Comparison of ENCODE assay signal across 21 cellular contexts in genomic region chr7:111363099-111363498, GRCh38.
DNase-seq lines count a peak whose midpoint lies in the region; ATAC-seq and TF ChIP-seq lines count a peak whose summit lies in the region.
"Had no signal": no experiment of that assay in that cellular context is flagged by ENCODE, and none has a peak within 500 bp of the region (broad histone marks: within the 10 kb centered on the region; RNA-seq: fewer than 3 reads in every experiment).

No MANE protein-coding gene starts in this region.

- ATAC-seq in thoracic aorta (ENCODE audit: insufficient number of reproducible peaks, low FRiP score, low read depth) (no peak), HG03442 (IDR thresholded peaks at IDR 0.05; ENCODE audit: unreplicated experiment) (no peak)
- ATAC-seq in CD4-positive, alpha-beta T cell (ENCODE audit: poor library complexity), result no peak

- TF ChIP-seq CTCF in mammary epithelial cell (conservative IDR thresholded peaks at IDR 0.05 in 1 of 2, IDR thresholded peaks at IDR 0.05 in 1 of 2; ENCODE audit: extremely low read depth in 1 of 2, insufficient read depth in 1 of 2, low read depth in 1 of 2, low read length in 2 of 2), result no peak
- TF ChIP-seq CTCF in MCF 10A (IDR thresholded peaks at IDR 0.05; ENCODE audit: unreplicated experiment), result no peak
- TF ChIP-seq CTCF in WI38 (IDR thresholded peaks at IDR 0.05; ENCODE audit: low read depth, low read length), result no peak
- no peak for TF ChIP-seq CTCF in fibroblast of the aortic adventitia (IDR thresholded peaks at IDR 0.05; ENCODE audit: insufficient read depth, low read length)
- no peak for TF ChIP-seq CTCF in thoracic aorta (IDR thresholded peaks at IDR 0.05)
- no peak for TF ChIP-seq CTCF in CD4-positive, alpha-beta T cell (IDR thresholded peaks at IDR 0.05)

- H3K9me3 ChIP-seq in mammary epithelial cell (replicated peaks; ENCODE audit: insufficient read depth, low read length) (no peaks in the 10 kb centered on the region), thoracic aorta (no peaks in the 10 kb centered on the region)
- no peaks in the 10 kb centered on the region for H3K9me3 ChIP-seq in CD4-positive, alpha-beta T cell (ENCODE audit: control insufficient read depth, low read length)
- H3K9me3 ChIP-seq: esophagus muscularis mucosa, prostate gland had no signal

- H3K27ac ChIP-seq in mammary epithelial cell (ENCODE audit: insufficient read depth, low read depth, low read length) (peak overlapping the region; percentile 65), thoracic aorta (no peak overlapping the region)
- H3K27ac ChIP-seq in CD4-positive, alpha-beta T cell (ENCODE audit: low read depth, low read length), result no peak overlapping the region
- H3K27ac ChIP-seq: 22Rv1, esophagus muscularis mucosa, hepatocyte, prostate gland had no signal

- H3K27me3 ChIP-seq in mammary epithelial cell (ENCODE audit: insufficient read depth, low read length) (no peaks in the 10 kb centered on the region), thoracic aorta (replicated peaks; ENCODE audit: insufficient read depth) (no peaks in the 10 kb centered on the region)
- H3K27me3 ChIP-seq in CD4-positive, alpha-beta T cell (ENCODE audit: control insufficient read depth, insufficient read depth, low read length), result no peaks in the 10 kb centered on the region
- H3K27me3 ChIP-seq: esophagus muscularis mucosa, hepatocyte had no signal

- CTCF ChIA-PET in mammary epithelial cell (lab: Charles Lee; ENCODE audit: low non-redundant PET) (no interaction called here), MCF 10A (lab: Yijun Ruan, JAX) (interaction anchor here (0.6 kb wide), 2 partner anchors 195 to 1506 kb away, joined by 3 read pairs; no protein-coding TSS in a partner anchor)
- CTCF ChIA-PET in CD4-positive, alpha-beta T cell (lab: Charles Lee), result no interaction called here

- no peak overlapping the region for H3K9ac ChIP-seq in mammary epithelial cell (ENCODE audit: insufficient read depth, low read length)

- H3K4me1 ChIP-seq in mammary epithelial cell (ENCODE audit: insufficient read depth, low read length), result peaks cover 28% of the 10 kb centered on the region
- peaks cover 10 to 30% of the 10 kb centered on the region in 2 donors for H3K4me1 ChIP-seq in thoracic aorta (ENCODE audit: control insufficient read depth in 1 of 2, low read depth in 2 of 2)
- H3K4me1 ChIP-seq: prostate gland had no signal

- no peaks in the 10 kb centered on the region for H3K36me3 Mint-ChIP-seq in MCF 10A (ENCODE audit: insufficient read depth, unreplicated experiment)
- H3K36me3 Mint-ChIP-seq in CD4-positive, alpha-beta T cell (ENCODE audit: low read depth), result no peaks in the 10 kb centered on the region

- BruUV-seq in mammary epithelial cell (replicated peaks; lab: Mats Ljungman, UMichigan), result no TSS peak
- BruUV-seq in MCF 10A (replicated peaks; lab: Mats Ljungman, UMichigan), result no TSS peak

- WGBS in mammary epithelial cell (ENCODE audit: low coverage, missing lambda C conversion rate), result 0% methylated on average over 1 of the region's 1 CpG

- H4K20me1 ChIP-seq in mammary epithelial cell (ENCODE audit: insufficient read depth, low read length), result no peaks in the 10 kb centered on the region

- H3K4me3 Mint-ChIP-seq in MCF 10A (ENCODE audit: unreplicated experiment), result no peak overlapping the region
- H3K4me3 Mint-ChIP-seq in CD4-positive, alpha-beta T cell, result no peak overlapping the region
- H3K4me3 Mint-ChIP-seq: activated T-helper 1 cell treated with anti-CD3 and anti-CD28 coated beads, Interleukin-12 subunit alpha, Interleukin-12 subunit beta, Interleukin-2, Interleukin-4 antibody, amounts not matched to agents 30 ng/mL and 10 ng/mL and 1 ng/mL, durations not matched to agents 14 hours and 24 hours and 36 hours; CD4-positive, alpha-beta memory T cell; nephron progenitor cell had no signal

- POLR2A ChIA-PET in MCF 10A (lab: Yijun Ruan, JAX), result interaction anchor here (1.7 kb wide), 1 partner anchor 199 kb away, joined by 6 read pairs; the partner anchor contains the start of gene IMMP2L
- POLR2A ChIA-PET in CD4-positive, alpha-beta T cell (lab: Charles Lee), result interaction anchor here (0.6 kb wide), 1 partner anchor 9 kb away, joined by 3 read pairs; no protein-coding TSS in a partner anchor

- in situ Hi-C loops in mammary epithelial cell (cut with MboI; ENCODE audit: low sequenced_read_pairs in 2 of 2), result no loop called here

- peak overlapping the region; percentile 72 for H3K4me2 ChIP-seq in mammary epithelial cell (ENCODE audit: insufficient read depth, low read depth, low read length)
- H3K4me2 ChIP-seq: hepatocyte had no signal

- H3K4me3 ChIP-seq in mammary epithelial cell (replicated peaks in 1 of 3; ENCODE audit: insufficient read depth in 1 of 3, low read depth in 2 of 3, low read length in 3 of 3) (no peak overlapping the region), WI38 (ENCODE audit: low read depth, low read length) (peak overlapping the region; percentile 5; the same call in 1 of the 2 replicates), fibroblast of the aortic adventitia (ENCODE audit: low read depth, low read length) (no peak overlapping the region), thoracic aorta (peak overlapping the region; percentile 15)
- H3K4me3 ChIP-seq: esophagus muscularis mucosa, hepatocyte, prostate gland had no signal

- H3K9me3 Mint-ChIP-seq in MCF 10A (ENCODE audit: unreplicated experiment), result no peaks in the 10 kb centered on the region
- H3K9me3 Mint-ChIP-seq in CD4-positive, alpha-beta T cell, result no peaks in the 10 kb centered on the region
- H3K9me3 Mint-ChIP-seq: activated T-helper 1 cell treated with anti-CD3 and anti-CD28 coated beads, Interleukin-12 subunit alpha, Interleukin-12 subunit beta, Interleukin-2, Interleukin-4 antibody, amounts not matched to agents 30 ng/mL and 10 ng/mL and 1 ng/mL, durations not matched to agents 14 hours and 24 hours and 36 hours; CD4-positive, alpha-beta memory T cell; nephron progenitor cell had no signal

- dilution Hi-C loops in mammary epithelial cell (cut with HindIII; ENCODE audit: low sequenced_read_pairs), result no loop called here

- no peak overlapping the region for H3K27ac Mint-ChIP-seq in MCF 10A (ENCODE audit: low read depth, unreplicated experiment)
- no peak overlapping the region for H3K27ac Mint-ChIP-seq in CD4-positive, alpha-beta T cell
- H3K27ac Mint-ChIP-seq: activated T-helper 1 cell treated with anti-CD3 and anti-CD28 coated beads, Interleukin-12 subunit alpha, Interleukin-12 subunit beta, Interleukin-2, Interleukin-4 antibody, amounts not matched to agents 30 ng/mL and 10 ng/mL and 1 ng/mL, durations not matched to agents 14 hours and 24 hours and 36 hours; CD4-positive, alpha-beta memory T cell; nephron progenitor cell had no signal

- no peaks in the 10 kb centered on the region for H3K27me3 Mint-ChIP-seq in MCF 10A (ENCODE audit: insufficient read depth, unreplicated experiment)
- no peaks in the 10 kb centered on the region for H3K27me3 Mint-ChIP-seq in CD4-positive, alpha-beta T cell
- H3K27me3 Mint-ChIP-seq: CD4-positive, alpha-beta memory T cell had no signal

- DNase-seq in mammary epithelial cell (no peak), MCF 10A (ENCODE audit: unreplicated experiment) (no peak), fibroblast of the aortic adventitia (ENCODE audit: low read depth) (peak; percentile 63), thoracic aorta (ENCODE audit: low spot score) (no peak), NCI-H446 treated with DMSO at 0.1 percent for 48 hours (lab: John Stamatoyannopoulos, UW) (no peak)
- DNase-seq in CD4-positive, alpha-beta T cell, result no peak
- DNase-seq: CD4-positive, alpha-beta memory T cell; effector CD4-positive, alpha-beta T cell; KG1; NCI-H1092 treated with DMSO at 0.1 percent for 48 hours; NCI-H526; nephron progenitor cell; SHP77 treated with DMSO at 0.1 percent for 48 hours; T-helper 2 cell had no signal

- H3K36me3 ChIP-seq in mammary epithelial cell (ENCODE audit: insufficient read depth, low read length), result no peaks in the 10 kb centered on the region
- no peaks in the 10 kb centered on the region for H3K36me3 ChIP-seq in thoracic aorta
- H3K36me3 ChIP-seq: esophagus muscularis mucosa, prostate gland had no signal

- H3K79me2 ChIP-seq in mammary epithelial cell (ENCODE audit: insufficient read depth, low read length), result no peaks in the 10 kb centered on the region
- H3K79me2 ChIP-seq: hepatocyte had no signal

- no peak overlapping the region for H2AFZ ChIP-seq in mammary epithelial cell (ENCODE audit: low read depth, low read length)
- H2AFZ ChIP-seq: hepatocyte had no signal

- H3K4me1 Mint-ChIP-seq in MCF 10A (ENCODE audit: insufficient read depth, unreplicated experiment), result peaks cover 25% of the 10 kb centered on the region
- no peaks in the 10 kb centered on the region for H3K4me1 Mint-ChIP-seq in CD4-positive, alpha-beta T cell (ENCODE audit: low read depth)
- H3K4me1 Mint-ChIP-seq: CD4-positive, alpha-beta memory T cell had no signal

- intact Hi-C loops in mammary epithelial cell (cut with micrococcal nuclease), result loop anchor here (5.0 kb wide), 1 partner anchor 634 kb away; no protein-coding TSS in a partner anchor
- intact Hi-C loops in MCF 10A (cut with micrococcal nuclease), result no loop called here
- intact Hi-C loops in CD4-positive, alpha-beta T cell (cut with DNase I, micrococcal nuclease), result no loop called here

Comparison
In these comparisons a context has a peak if more than half of its experiments do, and no peak if none do; other contexts are left out.
1. H3K4me3 ChIP-seq: peak in WI38 (single experiment) and thoracic aorta (single experiment); none in mammary epithelial cell (0 of 3) and fibroblast of the aortic adventitia (single experiment).